ENCODE assay signal across 1 cellular context in the genomic region with DNA sequence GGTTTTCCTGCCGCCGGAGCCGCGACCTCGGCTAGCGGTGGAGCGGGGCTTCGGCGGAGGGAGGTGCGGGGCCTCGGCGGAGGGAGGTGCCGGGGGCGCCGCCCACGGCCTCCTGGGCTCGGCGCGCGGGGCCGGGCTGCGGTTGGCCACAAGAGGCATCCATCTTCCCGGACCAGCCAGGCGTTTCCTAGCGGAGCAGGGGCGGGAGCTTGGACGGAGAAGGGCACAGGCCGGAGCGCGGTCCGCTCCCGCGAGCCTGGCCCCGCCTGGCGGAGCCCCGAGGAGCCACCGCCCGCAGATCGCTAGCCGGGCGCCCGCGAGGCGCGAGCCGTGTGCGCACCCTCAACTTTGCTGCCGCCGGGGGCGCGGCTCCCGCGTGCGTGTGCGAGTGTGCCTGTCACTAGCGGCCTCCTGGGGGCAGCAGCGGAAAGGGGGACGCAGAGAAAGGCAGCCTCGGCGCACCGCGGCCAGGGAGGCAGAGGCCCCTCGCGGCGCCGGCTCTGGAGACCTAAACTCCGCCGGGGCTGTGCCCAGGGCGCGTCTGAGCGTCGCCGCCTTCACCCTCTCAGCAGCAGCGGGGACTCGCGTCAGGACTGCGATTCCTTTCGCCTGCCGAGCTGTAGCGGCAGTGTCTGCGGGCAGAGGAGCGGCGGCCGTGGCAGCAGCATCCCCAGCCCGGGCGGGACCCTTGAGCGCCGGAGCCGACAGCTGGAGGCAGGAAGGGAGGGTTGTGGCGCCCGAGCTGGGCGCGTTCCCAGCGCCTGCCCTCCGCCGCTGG.
TF ChIP-seq lines count a peak whose summit lies in the region.

No MANE protein-coding gene starts in this region.

TF ChIP-seq in WTC11, 78 proteins besides CTCF, POLR2A, EP300 and RAD21 (continued from another document):
- TF ChIP-seq, protein P1, sequence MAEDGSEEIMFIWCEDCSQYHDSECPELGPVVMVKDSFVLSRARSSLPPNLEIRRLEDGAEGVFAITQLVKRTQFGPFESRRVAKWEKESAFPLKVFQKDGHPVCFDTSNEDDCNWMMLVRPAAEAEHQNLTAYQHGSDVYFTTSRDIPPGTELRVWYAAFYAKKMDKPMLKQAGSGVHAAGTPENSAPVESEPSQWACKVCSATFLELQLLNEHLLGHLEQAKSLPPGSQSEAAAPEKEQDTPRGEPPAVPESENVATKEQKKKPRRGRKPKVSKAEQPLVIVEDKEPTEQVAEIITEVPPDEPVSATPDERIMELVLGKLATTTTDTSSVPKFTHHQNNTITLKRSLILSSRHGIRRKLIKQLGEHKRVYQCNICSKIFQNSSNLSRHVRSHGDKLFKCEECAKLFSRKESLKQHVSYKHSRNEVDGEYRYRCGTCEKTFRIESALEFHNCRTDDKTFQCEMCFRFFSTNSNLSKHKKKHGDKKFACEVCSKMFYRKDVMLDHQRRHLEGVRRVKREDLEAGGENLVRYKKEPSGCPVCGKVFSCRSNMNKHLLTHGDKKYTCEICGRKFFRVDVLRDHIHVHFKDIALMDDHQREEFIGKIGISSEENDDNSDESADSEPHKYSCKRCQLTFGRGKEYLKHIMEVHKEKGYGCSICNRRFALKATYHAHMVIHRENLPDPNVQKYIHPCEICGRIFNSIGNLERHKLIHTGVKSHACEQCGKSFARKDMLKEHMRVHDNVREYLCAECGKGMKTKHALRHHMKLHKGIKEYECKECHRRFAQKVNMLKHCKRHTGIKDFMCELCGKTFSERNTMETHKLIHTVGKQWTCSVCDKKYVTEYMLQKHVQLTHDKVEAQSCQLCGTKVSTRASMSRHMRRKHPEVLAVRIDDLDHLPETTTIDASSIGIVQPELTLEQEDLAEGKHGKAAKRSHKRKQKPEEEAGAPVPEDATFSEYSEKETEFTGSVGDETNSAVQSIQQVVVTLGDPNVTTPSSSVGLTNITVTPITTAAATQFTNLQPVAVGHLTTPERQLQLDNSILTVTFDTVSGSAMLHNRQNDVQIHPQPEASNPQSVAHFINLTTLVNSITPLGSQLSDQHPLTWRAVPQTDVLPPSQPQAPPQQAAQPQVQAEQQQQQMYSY (CRISPR knock-in tag; IDR thresholded peaks at IDR 0.05) = no peak
- TF ChIP-seq, protein P2, sequence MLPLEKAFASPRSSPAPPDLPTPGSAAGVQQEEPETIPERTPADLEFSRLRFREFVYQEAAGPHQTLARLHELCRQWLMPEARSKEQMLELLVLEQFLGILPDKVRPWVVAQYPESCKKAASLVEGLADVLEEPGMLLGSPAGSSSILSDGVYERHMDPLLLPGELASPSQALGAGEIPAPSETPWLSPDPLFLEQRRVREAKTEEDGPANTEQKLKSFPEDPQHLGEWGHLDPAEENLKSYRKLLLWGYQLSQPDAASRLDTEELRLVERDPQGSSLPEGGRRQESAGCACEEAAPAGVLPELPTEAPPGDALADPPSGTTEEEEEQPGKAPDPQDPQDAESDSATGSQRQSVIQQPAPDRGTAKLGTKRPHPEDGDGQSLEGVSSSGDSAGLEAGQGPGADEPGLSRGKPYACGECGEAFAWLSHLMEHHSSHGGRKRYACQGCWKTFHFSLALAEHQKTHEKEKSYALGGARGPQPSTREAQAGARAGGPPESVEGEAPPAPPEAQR (CRISPR knock-in tag; IDR thresholded peaks at IDR 0.05) = no peak
- 0 out of 2 replicates have a peak, but pooled peaks have one; percentile 75 for TF ChIP-seq CBFB (CRISPR knock-in tag; IDR thresholded peaks at IDR 0.05; ENCODE audit: low read depth)
- TF ChIP-seq NFE2L1 (CRISPR knock-in tag; IDR thresholded peaks at IDR 0.05) = peak; percentile 48; the same call in 1 of the 2 replicates
- TF ChIP-seq ATF1 (CRISPR knock-in tag; IDR thresholded peaks at IDR 0.05) = peak; percentile 76; the same call in 1 of the 2 replicates
- TF ChIP-seq RORB (CRISPR knock-in tag; IDR thresholded peaks at IDR 0.05) = no peak
- no peak for TF ChIP-seq NFATC4 (CRISPR knock-in tag; IDR thresholded peaks at IDR 0.05)
- TF ChIP-seq, protein P3, sequence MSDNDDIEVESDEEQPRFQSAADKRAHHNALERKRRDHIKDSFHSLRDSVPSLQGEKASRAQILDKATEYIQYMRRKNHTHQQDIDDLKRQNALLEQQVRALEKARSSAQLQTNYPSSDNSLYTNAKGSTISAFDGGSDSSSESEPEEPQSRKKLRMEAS (CRISPR knock-in tag; IDR thresholded peaks at IDR 0.05) = peak; percentile 78
- peak; percentile 95 for TF ChIP-seq SP1 (CRISPR knock-in tag; conservative IDR thresholded peaks at IDR 0.05)
- TF ChIP-seq, protein P4, sequence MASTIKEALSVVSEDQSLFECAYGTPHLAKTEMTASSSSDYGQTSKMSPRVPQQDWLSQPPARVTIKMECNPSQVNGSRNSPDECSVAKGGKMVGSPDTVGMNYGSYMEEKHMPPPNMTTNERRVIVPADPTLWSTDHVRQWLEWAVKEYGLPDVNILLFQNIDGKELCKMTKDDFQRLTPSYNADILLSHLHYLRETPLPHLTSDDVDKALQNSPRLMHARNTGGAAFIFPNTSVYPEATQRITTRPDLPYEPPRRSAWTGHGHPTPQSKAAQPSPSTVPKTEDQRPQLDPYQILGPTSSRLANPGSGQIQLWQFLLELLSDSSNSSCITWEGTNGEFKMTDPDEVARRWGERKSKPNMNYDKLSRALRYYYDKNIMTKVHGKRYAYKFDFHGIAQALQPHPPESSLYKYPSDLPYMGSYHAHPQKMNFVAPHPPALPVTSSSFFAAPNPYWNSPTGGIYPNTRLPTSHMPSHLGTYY (CRISPR knock-in tag; IDR thresholded peaks at IDR 0.05) = peak; percentile 71; the same call in 1 of the 2 replicates
- TF ChIP-seq HMGA2 (CRISPR knock-in tag; IDR thresholded peaks at IDR 0.05) = no peak
- TF ChIP-seq, protein P5, sequence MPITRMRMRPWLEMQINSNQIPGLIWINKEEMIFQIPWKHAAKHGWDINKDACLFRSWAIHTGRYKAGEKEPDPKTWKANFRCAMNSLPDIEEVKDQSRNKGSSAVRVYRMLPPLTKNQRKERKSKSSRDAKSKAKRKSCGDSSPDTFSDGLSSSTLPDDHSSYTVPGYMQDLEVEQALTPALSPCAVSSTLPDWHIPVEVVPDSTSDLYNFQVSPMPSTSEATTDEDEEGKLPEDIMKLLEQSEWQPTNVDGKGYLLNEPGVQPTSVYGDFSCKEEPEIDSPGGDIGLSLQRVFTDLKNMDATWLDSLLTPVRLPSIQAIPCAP (CRISPR knock-in tag; IDR thresholded peaks at IDR 0.05) = no peak; the same call in 1 of the 2 replicates
- peak; percentile 60 for TF ChIP-seq GABPB1 (CRISPR knock-in tag; IDR thresholded peaks at IDR 0.05)
- peak; percentile 77 for TF ChIP-seq NFYB (CRISPR knock-in tag; conservative IDR thresholded peaks at IDR 0.05; ENCODE audit: low read depth)
- no peak for TF ChIP-seq NR1H2 (CRISPR knock-in tag; IDR thresholded peaks at IDR 0.05)
- peak; percentile 53; the same call in 1 of the 2 replicates for TF ChIP-seq TP53 (CRISPR knock-in tag; IDR thresholded peaks at IDR 0.05)
- TF ChIP-seq ZBTB21 (CRISPR knock-in tag; IDR thresholded peaks at IDR 0.05; ENCODE audit: borderline replicate concordance) = 0 out of 2 replicates have a peak, but pooled peaks have one; percentile 49
- 0 out of 2 replicates have a peak, but pooled peaks have one; percentile 12 for TF ChIP-seq ELF4 (CRISPR knock-in tag; IDR thresholded peaks at IDR 0.05; ENCODE audit: low read depth)
- no peak for TF ChIP-seq JAZF1 (CRISPR knock-in tag; IDR thresholded peaks at IDR 0.05)
- TF ChIP-seq, protein P6, sequence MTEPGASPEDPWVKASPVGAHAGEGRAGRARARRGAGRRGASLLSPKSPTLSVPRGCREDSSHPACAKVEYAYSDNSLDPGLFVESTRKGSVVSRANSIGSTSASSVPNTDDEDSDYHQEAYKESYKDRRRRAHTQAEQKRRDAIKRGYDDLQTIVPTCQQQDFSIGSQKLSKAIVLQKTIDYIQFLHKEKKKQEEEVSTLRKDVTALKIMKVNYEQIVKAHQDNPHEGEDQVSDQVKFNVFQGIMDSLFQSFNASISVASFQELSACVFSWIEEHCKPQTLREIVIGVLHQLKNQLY (CRISPR knock-in tag; IDR thresholded peaks at IDR 0.05) = no peak
- TF ChIP-seq, protein P7, sequence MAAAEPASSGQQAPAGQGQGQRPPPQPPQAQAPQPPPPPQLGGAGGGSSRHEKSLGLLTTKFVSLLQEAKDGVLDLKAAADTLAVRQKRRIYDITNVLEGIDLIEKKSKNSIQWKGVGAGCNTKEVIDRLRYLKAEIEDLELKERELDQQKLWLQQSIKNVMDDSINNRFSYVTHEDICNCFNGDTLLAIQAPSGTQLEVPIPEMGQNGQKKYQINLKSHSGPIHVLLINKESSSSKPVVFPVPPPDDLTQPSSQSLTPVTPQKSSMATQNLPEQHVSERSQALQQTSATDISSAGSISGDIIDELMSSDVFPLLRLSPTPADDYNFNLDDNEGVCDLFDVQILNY (CRISPR knock-in tag; IDR thresholded peaks at IDR 0.05) = peak; percentile 87
- no peak for TF ChIP-seq MXD4 (CRISPR knock-in tag; IDR thresholded peaks at IDR 0.05; ENCODE audit: borderline replicate concordance)
- TF ChIP-seq, protein P8, sequence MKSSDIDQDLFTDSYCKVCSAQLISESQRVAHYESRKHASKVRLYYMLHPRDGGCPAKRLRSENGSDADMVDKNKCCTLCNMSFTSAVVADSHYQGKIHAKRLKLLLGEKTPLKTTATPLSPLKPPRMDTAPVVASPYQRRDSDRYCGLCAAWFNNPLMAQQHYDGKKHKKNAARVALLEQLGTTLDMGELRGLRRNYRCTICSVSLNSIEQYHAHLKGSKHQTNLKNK (CRISPR knock-in tag; IDR thresholded peaks at IDR 0.05) = no peak
- no peak for TF ChIP-seq TCF7 (CRISPR knock-in tag; IDR thresholded peaks at IDR 0.05; ENCODE audit: low read depth)
- peak; percentile 69; the same call in 1 of the 2 replicates for TF ChIP-seq CREB1 (CRISPR knock-in tag; IDR thresholded peaks at IDR 0.05)
- TF ChIP-seq ZNF219 (CRISPR knock-in tag; IDR thresholded peaks at IDR 0.05; ENCODE audit: borderline replicate concordance) = peak; percentile 70; the same call in 1 of the 2 replicates
- TF ChIP-seq ETV6 (CRISPR knock-in tag; IDR thresholded peaks at IDR 0.05) = 0 out of 2 replicates have a peak, but pooled peaks have one; percentile 67
- no peak for TF ChIP-seq ZNF317 (CRISPR knock-in tag; IDR thresholded peaks at IDR 0.05; ENCODE audit: borderline replicate concordance, low read depth)
- TF ChIP-seq, protein P9, sequence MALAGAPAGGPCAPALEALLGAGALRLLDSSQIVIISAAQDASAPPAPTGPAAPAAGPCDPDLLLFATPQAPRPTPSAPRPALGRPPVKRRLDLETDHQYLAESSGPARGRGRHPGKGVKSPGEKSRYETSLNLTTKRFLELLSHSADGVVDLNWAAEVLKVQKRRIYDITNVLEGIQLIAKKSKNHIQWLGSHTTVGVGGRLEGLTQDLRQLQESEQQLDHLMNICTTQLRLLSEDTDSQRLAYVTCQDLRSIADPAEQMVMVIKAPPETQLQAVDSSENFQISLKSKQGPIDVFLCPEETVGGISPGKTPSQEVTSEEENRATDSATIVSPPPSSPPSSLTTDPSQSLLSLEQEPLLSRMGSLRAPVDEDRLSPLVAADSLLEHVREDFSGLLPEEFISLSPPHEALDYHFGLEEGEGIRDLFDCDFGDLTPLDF (CRISPR knock-in tag; IDR thresholded peaks at IDR 0.05) = 0 out of 2 replicates have a peak, but pooled peaks have one; percentile 40
